In the genomic region with DNA sequence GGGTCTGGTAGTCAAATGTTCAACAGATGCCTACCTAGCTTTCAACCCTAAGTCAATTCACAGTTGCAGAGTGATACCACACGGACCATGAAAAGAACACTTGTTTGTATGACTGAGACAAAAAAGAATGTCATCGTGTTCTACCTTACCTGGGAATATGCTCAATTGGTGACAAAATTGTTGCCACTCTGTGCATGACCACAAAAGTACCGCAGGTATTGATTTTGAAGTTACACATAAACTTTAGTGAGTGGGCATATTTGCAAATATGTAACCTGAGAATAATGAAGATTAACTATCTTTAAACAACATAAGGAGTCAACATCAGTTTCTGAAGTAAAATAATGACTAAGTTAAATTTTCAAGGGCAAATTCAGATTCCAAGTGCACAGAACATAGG, we compare ENCODE assay signal across 37 cellular contexts.
"Had no signal": no experiment of that assay in that cellular context is flagged by ENCODE, and none has a peak within 500 bp of the region (broad histone marks: within the 10 kb centered on the region; RNA-seq: fewer than 3 reads in every experiment).

No MANE protein-coding gene starts in this region.

- ATAC-seq: activated CD8-positive, alpha-beta memory T cell treated with anti-CD3 and anti-CD28 coated beads, Interleukin-2, amount 10 ng/mL, durations not matched to agents 7 days and 5 days; activated CD8-positive, alpha-beta T cell treated with anti-CD3 and anti-CD28 coated beads, Interleukin-2, amount 10 ng/mL, durations not matched to agents 7 days and 5 days; activated naive CD4-positive, alpha-beta T cell treated with anti-CD3 and anti-CD28 coated beads, Interleukin-2, amount 50 U/mL, for 72 hours; activated T-helper 17 cell treated with anti-CD3 and anti-CD28 coated beads, Interleukin-2, amount 50 U/mL, for 72 hours had no signal

- H3K9me3 ChIP-seq: adrenal gland had no signal

- DNase-seq: activated B cell treated with CpG ODN at 0.5 μM for 24 hours; activated CD4-positive, alpha-beta memory T cell treated with anti-CD3 and anti-CD28 coated beads, Interleukin-2, amount 10 ng/mL, durations not matched to agents 7 days and 5 days; activated CD4-positive, alpha-beta T cell treated with anti-CD3 and anti-CD28 coated beads for 4 hours; activated CD4-positive, alpha-beta T cell treated with anti-CD3 and anti-CD28 coated beads, Interleukin-2, amount 10 ng/mL, durations not matched to agents 24 days and 14 days; activated CD4-positive, alpha-beta T cell treated with anti-CD3 and anti-CD28 coated beads, Interleukin-2, amount 50 U/mL, for 48 hours; activated CD4-positive, CD25-positive, alpha-beta regulatory T cell treated with anti-CD3 and anti-CD28 coated beads, Interleukin-2, amount 50 U/mL, for 72 hours; activated CD8-positive, alpha-beta memory T cell treated with anti-CD3 and anti-CD28 coated beads for 24 hours; activated CD8-positive, alpha-beta memory T cell treated with anti-CD3 and anti-CD28 coated beads, Interleukin-2, amount 10 ng/mL, durations not matched to agents 7 days and 5 days; activated CD8-positive, alpha-beta memory T cell treated with anti-CD3 and anti-CD28 coated beads, Interleukin-2, amount 50 U/mL, for 48 hours; activated CD8-positive, alpha-beta T cell treated with anti-CD3 and anti-CD28 coated beads, Interleukin-2, amount 10 ng/mL, durations not matched to agents 7 days and 5 days; activated effector memory CD4-positive, alpha-beta T cell treated with anti-CD3 and anti-CD28 coated beads, Interleukin-2, amount 50 U/mL, for 16 hours; activated gamma-delta T cell treated with Interleukin-2 at 50 U/mL for 16 hours; activated naive CD4-positive, alpha-beta T cell; activated naive CD4-positive, alpha-beta T cell treated with anti-CD3 and anti-CD28 coated beads for 36 hours; activated naive CD4-positive, alpha-beta T cell treated with anti-CD3 and anti-CD28 coated beads, Interleukin-2, amount 50 U/mL, for 16 hours; activated naive CD8-positive, alpha-beta T cell treated with anti-CD3 and anti-CD28 coated beads for 36 hours; activated T-cell treated with anti-CD3 and anti-CD28 coated beads, Interleukin-2, amount 50 U/mL, for 24 hours; activated T-cell treated with anti-CD3 and anti-CD28 coated beads, Interleukin-2, amount 50 U/mL, for 48 hours; adrenal gland; amniotic stem cell; aorta; caudate nucleus; cerebellar nuclear complex; T-helper 1 cell; T-helper 2 cell; T-helper 9 cell had no signal

- FAIRE-seq: astrocyte, bronchial epithelial cell, TTC549 had no signal

- H3K4me3 Mint-ChIP-seq: activated B cell treated with CpG ODN at 0.5 μM for 24 hours; activated CD4-positive, alpha-beta memory T cell treated with anti-CD3 and anti-CD28 coated beads, Interleukin-2, amount 10 ng/mL, durations not matched to agents 7 days and 5 days; activated CD4-positive, alpha-beta T cell treated with anti-CD3 and anti-CD28 coated beads, Interleukin-2, amount 10 ng/mL, durations not matched to agents 24 days and 14 days; activated CD8-positive, alpha-beta memory T cell treated with anti-CD3 and anti-CD28 coated beads, Interleukin-2, amount 10 ng/mL, durations not matched to agents 7 days and 5 days; activated CD8-positive, alpha-beta T cell treated with anti-CD3 and anti-CD28 coated beads, Interleukin-2, amount 10 ng/mL, durations not matched to agents 7 days and 5 days; activated naive CD4-positive, alpha-beta T cell treated with anti-CD3 and anti-CD28 coated beads for 36 hours; activated naive CD8-positive, alpha-beta T cell treated with anti-CD3 and anti-CD28 coated beads for 36 hours; activated T-cell treated with anti-CD3 and anti-CD28 coated beads, Interleukin-2, amount 50 U/mL, for 24 hours; activated T-helper 17 cell treated with anti-CD3 and anti-CD28 coated beads, Interleukin-2, amount 50 U/mL, for 72 hours; brain; central memory CD8-positive, alpha-beta T cell; T-helper 1 cell treated with Interleukin-12 subunit alpha and Interleukin-12 subunit beta and Interleukin-4 antibody, amounts not matched to agents 30 μg/mL and 1 μg/mL, for 36 hours; T-helper 2 cell treated with Interferon-gamma antibody and Interleukin-4, amounts not matched to agents 5 μg/mL and 100 μg/mL, for 36 hours had no signal

- H3K36me3 ChIP-seq: adrenal gland, cardiac muscle cell had no signal

- H3K4me1 ChIP-seq: adrenal gland had no signal

- H3K27me3 ChIP-seq: adrenal gland, cardiac muscle cell had no signal

- H3K27ac ChIP-seq: adrenal gland, cardiac muscle cell, VCaP had no signal

- H3K27me3 Mint-ChIP-seq: activated B cell treated with CpG ODN at 0.5 μM for 24 hours; activated CD4-positive, alpha-beta memory T cell treated with anti-CD3 and anti-CD28 coated beads, Interleukin-2, amount 10 ng/mL, durations not matched to agents 7 days and 5 days; activated CD4-positive, alpha-beta T cell treated with anti-CD3 and anti-CD28 coated beads, Interleukin-2, amount 10 ng/mL, durations not matched to agents 24 days and 14 days; activated CD8-positive, alpha-beta memory T cell treated with anti-CD3 and anti-CD28 coated beads, Interleukin-2, amount 10 ng/mL, durations not matched to agents 7 days and 5 days; activated naive CD8-positive, alpha-beta T cell treated with anti-CD3 and anti-CD28 coated beads for 36 hours; activated T-cell treated with anti-CD3 and anti-CD28 coated beads, Interleukin-2, amount 50 U/mL, for 24 hours; activated T-helper 17 cell treated with anti-CD3 and anti-CD28 coated beads, Interleukin-2, amount 50 U/mL, for 72 hours; brain; central memory CD8-positive, alpha-beta T cell had no signal

- H3K4me1 Mint-ChIP-seq: activated B cell treated with CpG ODN at 0.5 μM for 24 hours; activated CD4-positive, alpha-beta memory T cell treated with anti-CD3 and anti-CD28 coated beads, Interleukin-2, amount 10 ng/mL, durations not matched to agents 7 days and 5 days; activated CD4-positive, alpha-beta T cell treated with anti-CD3 and anti-CD28 coated beads, Interleukin-2, amount 10 ng/mL, durations not matched to agents 24 days and 14 days; activated CD8-positive, alpha-beta memory T cell treated with anti-CD3 and anti-CD28 coated beads, Interleukin-2, amount 10 ng/mL, durations not matched to agents 7 days and 5 days; activated naive CD8-positive, alpha-beta T cell treated with anti-CD3 and anti-CD28 coated beads for 36 hours; activated T-helper 17 cell treated with anti-CD3 and anti-CD28 coated beads, Interleukin-2, amount 50 U/mL, for 72 hours; central memory CD8-positive, alpha-beta T cell had no signal

- H3K27ac Mint-ChIP-seq: activated B cell treated with CpG ODN at 0.5 μM for 24 hours; activated CD4-positive, alpha-beta memory T cell treated with anti-CD3 and anti-CD28 coated beads, Interleukin-2, amount 10 ng/mL, durations not matched to agents 7 days and 5 days; activated CD4-positive, alpha-beta T cell treated with anti-CD3 and anti-CD28 coated beads, Interleukin-2, amount 10 ng/mL, durations not matched to agents 24 days and 14 days; activated CD8-positive, alpha-beta memory T cell treated with anti-CD3 and anti-CD28 coated beads, Interleukin-2, amount 10 ng/mL, durations not matched to agents 7 days and 5 days; activated CD8-positive, alpha-beta T cell treated with anti-CD3 and anti-CD28 coated beads, Interleukin-2, amount 10 ng/mL, durations not matched to agents 7 days and 5 days; activated naive CD4-positive, alpha-beta T cell treated with anti-CD3 and anti-CD28 coated beads for 36 hours; activated naive CD4-positive, alpha-beta T cell treated with anti-CD3 and anti-CD28 coated beads, Interleukin-2, amount 50 U/mL, for 72 hours; activated naive CD8-positive, alpha-beta T cell treated with anti-CD3 and anti-CD28 coated beads for 36 hours; activated T-cell treated with anti-CD3 and anti-CD28 coated beads, Interleukin-2, amount 50 U/mL, for 24 hours; activated T-helper 17 cell treated with anti-CD3 and anti-CD28 coated beads, Interleukin-2, amount 50 U/mL, for 72 hours; brain; T-helper 1 cell treated with Interleukin-12 subunit alpha and Interleukin-12 subunit beta and Interleukin-4 antibody, amounts not matched to agents 30 μg/mL and 1 μg/mL, for 36 hours; T-helper 2 cell treated with Interferon-gamma antibody and Interleukin-4, amounts not matched to agents 5 μg/mL and 100 μg/mL, for 36 hours had no signal

- H3K4me3 ChIP-seq: adrenal gland, cardiac muscle cell had no signal

- H3K36me3 Mint-ChIP-seq: activated CD8-positive, alpha-beta memory T cell treated with anti-CD3 and anti-CD28 coated beads, Interleukin-2, amount 10 ng/mL, durations not matched to agents 7 days and 5 days; activated naive CD8-positive, alpha-beta T cell treated with anti-CD3 and anti-CD28 coated beads for 36 hours had no signal
